8 cellular contexts compared by ENCODE assay signal in the genomic region with DNA sequence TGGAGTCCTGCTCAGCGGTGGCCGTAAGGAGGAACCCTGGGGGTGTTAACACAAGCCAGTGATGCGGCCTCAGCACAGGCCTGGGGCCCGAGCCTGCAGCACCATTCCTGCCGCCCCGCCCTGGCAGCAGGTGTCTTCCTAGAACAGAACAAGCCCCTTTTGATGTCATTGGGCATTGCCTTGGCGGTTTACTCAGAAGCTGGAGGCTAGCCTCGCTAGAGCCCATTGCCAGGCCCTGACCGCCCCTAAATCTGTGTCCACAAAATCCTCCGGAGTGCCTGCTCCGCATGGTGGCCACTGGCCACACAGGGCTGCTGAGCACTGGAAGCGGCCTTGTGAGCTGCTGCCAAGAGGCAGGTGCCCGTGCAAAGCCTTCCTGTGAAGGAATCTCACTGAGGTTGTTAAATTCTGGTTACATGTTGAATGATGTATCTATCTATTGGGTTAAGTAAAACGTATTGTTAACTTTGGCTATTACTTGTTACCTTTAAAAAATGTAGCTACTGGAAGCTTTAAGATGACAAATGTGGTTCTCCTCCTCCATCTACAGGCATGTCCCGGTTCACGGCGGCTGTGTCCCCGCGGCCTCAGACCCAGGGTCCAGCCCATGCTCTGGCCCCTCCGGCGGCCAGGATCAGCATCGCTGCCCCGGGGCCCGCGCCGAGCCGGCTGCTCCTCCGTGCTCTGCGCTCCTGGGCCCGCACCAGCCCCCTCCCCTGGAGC. TPM values are rescaled to one million over a fixed set of nuclear protein-coding genes. Genes with fewer than 3 reads are reported as not detected.
DNase-seq lines count a peak whose midpoint lies in the region; ATAC-seq and TF ChIP-seq lines count a peak whose summit lies in the region.

No MANE protein-coding gene starts in this region.

- H3K36me3 ChIP-seq in adrenal gland (replicated peaks in 1 of 2), result no peaks in the 10 kb centered on the region
- H3K36me3 ChIP-seq in iPS-20b (ENCODE audit: insufficient read depth, low read depth, low read length), result no peaks in the 10 kb centered on the region
- H3K36me3 ChIP-seq in smooth muscle cell (ENCODE audit: low read depth), result no peaks in the 10 kb centered on the region

- H3F3A ChIP-seq in smooth muscle cell (ENCODE audit: low read depth), result peaks cover 21% of the 10 kb centered on the region

- H3K4me1 ChIP-seq in adrenal gland (replicated peaks in 1 of 2) (peaks cover 26 to 40% of the 10 kb centered on the region in 2 donors), iPS-20b (ENCODE audit: insufficient read depth, low read length) (peaks cover 30% of the 10 kb centered on the region), smooth muscle cell (ENCODE audit: low read depth) (peaks cover 36% of the 10 kb centered on the region)

- no peak for ATAC-seq in HG02840 (IDR thresholded peaks at IDR 0.05; ENCODE audit: low FRiP score, unreplicated experiment)

- intact Hi-C loops in adrenal gland (cut with DNase I), result loop anchor here in 1 of 2 donors (5.0 kb wide), 1 partner anchor 79 kb away; no protein-coding TSS in a partner anchor

- TF ChIP-seq POLR2A in adrenal gland (IDR thresholded peaks at IDR 0.05), result no peak

- peak overlapping the region; percentile 61; the same call in 1 of the 2 replicates for H3K9ac ChIP-seq in iPS-20b (ENCODE audit: low read depth, low read length)
- H3K9ac ChIP-seq in smooth muscle cell (ENCODE audit: low read depth), result peak overlapping the region; percentile 75

- H4K20me1 ChIP-seq in smooth muscle cell (ENCODE audit: low read depth), result peaks cover 33% of the 10 kb centered on the region

- peak overlapping the region in 4 of 5 donors; percentile 74 to 90 (median 82) for H3K27ac ChIP-seq in adrenal gland
- H3K27ac ChIP-seq in iPS-20b (ENCODE audit: low read length), result no peak overlapping the region
- peak overlapping the region; percentile 63 for H3K27ac ChIP-seq in smooth muscle cell (ENCODE audit: low read depth)

- DNase-seq in DMS 273 (lab: John Stamatoyannopoulos, UW; ENCODE audit: unreplicated experiment), result peak; percentile 17
- DNase-seq in DMS 273 treated with DMSO at 0.1 percent for 48 hours (lab: John Stamatoyannopoulos, UW), result no peak
- peak; percentile 25 for DNase-seq in HT1080 (ENCODE audit: low read depth)
- peak in 5 of 7 donors; percentile 31 to 48 (median 36) for DNase-seq in adrenal gland
- no peak for DNase-seq in smooth muscle cell (lab: John Stamatoyannopoulos, UW; ENCODE audit: unreplicated experiment)
- no peak for DNase-seq in NCI-H1092 treated with DMSO at 0.1 percent for 48 hours (lab: John Stamatoyannopoulos, UW)

- WGBS in adrenal gland, 4 donors, result 21 to 38% (median 33%) methylated on average over 22 to 30 of the region's 30 CpGs
- WGBS in smooth muscle cell (ENCODE audit: low lambda C conversion rate), result 37% methylated on average over 23 of the region's 30 CpGs

- H3K9me3 ChIP-seq in adrenal gland (replicated peaks in 1 of 3) (no peaks in the 10 kb centered on the region), iPS-20b (ENCODE audit: insufficient read depth, low read depth, low read length) (peaks cover 3% of the 10 kb centered on the region; the same call in 1 of the 2 replicates), smooth muscle cell (replicated peaks; ENCODE audit: low read depth) (no peaks in the 10 kb centered on the region)

- H3K4me2 ChIP-seq in smooth muscle cell, result peak overlapping the region; percentile 98

- H3K4me3 ChIP-seq in adrenal gland, result peak overlapping the region in 2 of 4 donors; percentile 52 to 78
- peak overlapping the region; percentile 71 for H3K4me3 ChIP-seq in iPS-20b (ENCODE audit: low read length)
- peak overlapping the region; percentile 73 for H3K4me3 ChIP-seq in smooth muscle cell

- TF ChIP-seq CTCF in adrenal gland (IDR thresholded peaks at IDR 0.05) (peak in 1 of 6 experiments; percentile 6), smooth muscle cell (IDR thresholded peaks at IDR 0.05; ENCODE audit: borderline replicate concordance, insufficient read depth, poor library complexity, severe bottlenecking) (no peak)

- H2AFZ ChIP-seq in smooth muscle cell (ENCODE audit: low read depth), result peak overlapping the region; percentile 57

- peaks cover 27% of the 10 kb centered on the region for H3K79me2 ChIP-seq in smooth muscle cell (ENCODE audit: low read depth)

- H3K27me3 ChIP-seq in adrenal gland (no peaks in the 10 kb centered on the region), iPS-20b (ENCODE audit: insufficient read depth, low read length) (peaks cover 35% of the 10 kb centered on the region), smooth muscle cell (ENCODE audit: low read depth) (no peaks in the 10 kb centered on the region)

RNA-seq across cellular contexts. Expression of gene INPP5A, which starts 1.2 kb away (rescaled TPM):
- 31.1 and 34.4 TPM in 2 replicates for total RNA-seq in HT1080 (2014; rRNA removed; shearing (Covaris generic))
- 20.7 and 24.1 TPM in 2 replicates for polyA plus RNA-seq in HT1080 (2015; cell fraction: cytosol; rRNA removed)
- polyA plus RNA-seq in HT1080 (2015; cell fraction: nucleus; rRNA removed), result 17.2 and 19.6 TPM in 2 replicates
- total RNA-seq in adrenal gland (10 to 100 TPM; 25.9 to 62.9 (median 42.6) TPM), smooth muscle cell (48.0 and 65.9 TPM in 2 replicates)
- polyA plus RNA-seq in adrenal gland (10 to 100 TPM; 13.5 to 15.3 (median 14.1) TPM), smooth muscle cell (49.1 and 55.9 TPM in 2 replicates)

Comparison
In these comparisons a context has a peak if more than half of its experiments do, and no peak if none do; other contexts are left out.
1. DNase-seq: peak in DMS 273 (single experiment), HT1080 (single experiment) and adrenal gland (5 of 7); none in DMS 273 treated with DMSO at 0.1 percent for 48 hours (single experiment), smooth muscle cell (single experiment) and NCI-H1092 treated with DMSO at 0.1 percent for 48 hours (single experiment).